Comparison of ENCODE assay signal across 1 cellular context in genomic region chr7:73749931-73750776, GRCh38.
TF ChIP-seq lines count a peak whose summit lies in the region.

No MANE protein-coding gene starts in this region.

TF ChIP-seq in WTC11, 78 proteins besides CTCF, POLR2A, EP300 and RAD21 (continued from another document):
- no peak for TF ChIP-seq GRHL2 (CRISPR knock-in tag; IDR thresholded peaks at IDR 0.05; ENCODE audit: insufficient replicate concordance, severe bottlenecking)
TF ChIP-seq in WTC11: peak in this region for 0.
